Comparison of ENCODE assay signal across 14 cellular contexts in genomic region chr16:54054237-54054780, GRCh38.
"Had no signal": no experiment of that assay in that cellular context is flagged by ENCODE, and none has a peak within 500 bp of the region (broad histone marks: within the 10 kb centered on the region; RNA-seq: fewer than 3 reads in every experiment).

No MANE protein-coding gene starts in this region.

- H3K27ac Mint-ChIP-seq: activated CD8-positive, alpha-beta memory T cell treated with anti-CD3 and anti-CD28 coated beads, Interleukin-2, amount 10 ng/mL, durations not matched to agents 7 days and 5 days; activated naive CD4-positive, alpha-beta T cell treated with anti-CD3 and anti-CD28 coated beads, Interleukin-2, amount 50 U/mL, for 72 hours; activated T-cell treated with anti-CD3 and anti-CD28 coated beads, Interleukin-2, amount 50 U/mL, for 24 hours; immature natural killer cell; mesothelial cell of epicardium had no signal

- H3K36me3 Mint-ChIP-seq: activated CD8-positive, alpha-beta memory T cell treated with anti-CD3 and anti-CD28 coated beads, Interleukin-2, amount 10 ng/mL, durations not matched to agents 7 days and 5 days; activated naive CD4-positive, alpha-beta T cell treated with anti-CD3 and anti-CD28 coated beads, Interleukin-2, amount 50 U/mL, for 72 hours; mesothelial cell of epicardium had no signal

- ATAC-seq: activated CD8-positive, alpha-beta memory T cell treated with anti-CD3 and anti-CD28 coated beads, Interleukin-2, amount 10 ng/mL, durations not matched to agents 7 days and 5 days; activated naive CD4-positive, alpha-beta T cell treated with anti-CD3 and anti-CD28 coated beads, Interleukin-2, amount 50 U/mL, for 72 hours; lower lobe of right lung had no signal

- H3K27me3 Mint-ChIP-seq: activated CD8-positive, alpha-beta memory T cell treated with anti-CD3 and anti-CD28 coated beads, Interleukin-2, amount 10 ng/mL, durations not matched to agents 7 days and 5 days; activated T-cell treated with anti-CD3 and anti-CD28 coated beads, Interleukin-2, amount 50 U/mL, for 24 hours had no signal

- H3K4me1 Mint-ChIP-seq: activated CD8-positive, alpha-beta memory T cell treated with anti-CD3 and anti-CD28 coated beads, Interleukin-2, amount 10 ng/mL, durations not matched to agents 7 days and 5 days had no signal

- H3K9me3 Mint-ChIP-seq: activated naive CD4-positive, alpha-beta T cell treated with anti-CD3 and anti-CD28 coated beads, Interleukin-2, amount 50 U/mL, for 72 hours; activated T-cell treated with anti-CD3 and anti-CD28 coated beads, Interleukin-2, amount 50 U/mL, for 24 hours; immature natural killer cell; mesothelial cell of epicardium had no signal

- DNase-seq: activated CD4-positive, alpha-beta T cell treated with anti-CD3 and anti-CD28 coated beads, Interleukin-2, amount 50 U/mL, for 4 hours; activated CD4-positive, CD25-positive, alpha-beta regulatory T cell; activated CD8-positive, alpha-beta memory T cell treated with anti-CD3 and anti-CD28 coated beads, Interleukin-2, amount 10 ng/mL, durations not matched to agents 7 days and 5 days; activated effector memory CD4-positive, alpha-beta T cell treated with Interleukin-2 at 50 U/mL for 16 hours; activated T-cell treated with anti-CD3 and anti-CD28 coated beads, Interleukin-2, amount 50 U/mL, for 24 hours; dorsolateral prefrontal cortex; glutamatergic neuron; immature natural killer cell; lower lobe of right lung; posterior cingulate gyrus; stimulated activated CD4-positive, alpha-beta T cell treated with anti-CD3 and anti-CD28 coated beads, Interleukin-4, amount 100 ng/mL, for 4 hours; thyroid gland had no signal

- H3K4me3 Mint-ChIP-seq: activated CD8-positive, alpha-beta memory T cell treated with anti-CD3 and anti-CD28 coated beads, Interleukin-2, amount 10 ng/mL, durations not matched to agents 7 days and 5 days; activated T-cell treated with anti-CD3 and anti-CD28 coated beads, Interleukin-2, amount 50 U/mL, for 24 hours; immature natural killer cell; mesothelial cell of epicardium had no signal
